ENCODE assay signal across 21 cellular contexts in genomic region chr4:103423261-103423660, GRCh38.
A peak's percentile ranks its signal among the peaks of the same experiment; 100 is the strongest.
DNase-seq lines count a peak whose midpoint lies in the region; ATAC-seq and TF ChIP-seq lines count a peak whose summit lies in the region.
"Had no signal": no experiment of that assay in that cellular context is flagged by ENCODE, and none has a peak within 500 bp of the region (broad histone marks: within the 10 kb centered on the region; RNA-seq: fewer than 3 reads in every experiment).

No MANE protein-coding gene starts in this region.

- no peak overlapping the region for H4K5ac ChIP-seq in H9 (ENCODE audit: insufficient read length, low read depth, low read length)

- no peaks in the 10 kb centered on the region for H3K4me1 ChIP-seq in mammary epithelial cell (ENCODE audit: insufficient read depth, low read length)
- H3K4me1 ChIP-seq in breast epithelium: no peaks in the 10 kb centered on the region
- H3K4me1 ChIP-seq in H9 (ENCODE audit: insufficient read depth, low read length): peaks cover 9% of the 10 kb centered on the region; the same call in 1 of the 2 replicates
- peaks cover 14% of the 10 kb centered on the region for H3K4me1 ChIP-seq in skeletal muscle satellite cell (ENCODE audit: control insufficient read depth, insufficient read depth, low read length)
- H3K4me1 ChIP-seq: BE2C had no signal

- peaks cover 21 to 26% (median 24%) of the 10 kb centered on the region in 3 experiments for H3K36me3 Mint-ChIP-seq in H9 (ENCODE audit: insufficient read depth in 1 of 3, low read depth in 3 of 3)
- no peaks in the 10 kb centered on the region for H3K36me3 Mint-ChIP-seq in activated CD4-positive, alpha-beta memory T cell treated with anti-CD3 and anti-CD28 coated beads, Interleukin-2, amount 10 ng/mL, durations not matched to agents 7 days and 5 days (ENCODE audit: low read depth)
- H3K36me3 Mint-ChIP-seq: CD4-positive, CD25-positive, alpha-beta regulatory T cell; CD8-positive, alpha-beta memory T cell had no signal

- no peak overlapping the region for H3K56ac ChIP-seq in H9 (ENCODE audit: insufficient read length, low read depth, low read length)

- H2AK5ac ChIP-seq in H9 (ENCODE audit: insufficient read length, low read length): no peak overlapping the region

- H3K9me3 Mint-ChIP-seq in H9: peaks cover 18 to 22% of the 10 kb centered on the region in 2 experiments
- H3K9me3 Mint-ChIP-seq in activated CD4-positive, alpha-beta memory T cell treated with anti-CD3 and anti-CD28 coated beads, Interleukin-2, amount 10 ng/mL, durations not matched to agents 7 days and 5 days: no peaks in the 10 kb centered on the region
- H3K9me3 Mint-ChIP-seq: CD8-positive, alpha-beta memory T cell; HFFc6 had no signal

- CTCF ChIA-PET in mammary epithelial cell (lab: Charles Lee; ENCODE audit: low non-redundant PET): no interaction called here
- CTCF ChIA-PET in activated CD4-positive, alpha-beta memory T cell treated with anti-CD3 and anti-CD28 coated beads, Interleukin-2, amount 10 ng/mL, durations not matched to agents 7 days and 5 days (lab: Charles Lee): no interaction called here

- POLR2A ChIA-PET in activated CD4-positive, alpha-beta memory T cell treated with anti-CD3 and anti-CD28 coated beads, Interleukin-2, amount 10 ng/mL, durations not matched to agents 7 days and 5 days (lab: Charles Lee): no interaction called here

- H2AFZ ChIP-seq in mammary epithelial cell (ENCODE audit: low read depth, low read length) (peak overlapping the region; percentile 10), H9 (ENCODE audit: low read length) (no peak overlapping the region)

- H3K79me1 ChIP-seq in H9 (ENCODE audit: insufficient read depth, low read depth, low read length, poor library complexity, severe bottlenecking): no peaks in the 10 kb centered on the region

- no peaks in the 10 kb centered on the region for H3K23me2 ChIP-seq in H9 (ENCODE audit: insufficient read length, low read depth, low read length, poor library complexity, severe bottlenecking)

- no peak overlapping the region for H3K4me3 Mint-ChIP-seq in H9
- H3K4me3 Mint-ChIP-seq in activated CD4-positive, alpha-beta memory T cell treated with anti-CD3 and anti-CD28 coated beads, Interleukin-2, amount 10 ng/mL, durations not matched to agents 7 days and 5 days: no peak overlapping the region
- H3K4me3 Mint-ChIP-seq: CD4-positive, CD25-positive, alpha-beta regulatory T cell; CD8-positive, alpha-beta memory T cell; HFFc6 had no signal

- H3K18ac ChIP-seq in H9 (ENCODE audit: insufficient read length, low read depth, low read length): no peak overlapping the region

- TF ChIP-seq CTCF in mammary epithelial cell (conservative IDR thresholded peaks at IDR 0.05 in 1 of 2, IDR thresholded peaks at IDR 0.05 in 1 of 2; ENCODE audit: extremely low read depth in 1 of 2, insufficient read depth in 1 of 2, low read depth in 1 of 2, low read length in 2 of 2) (no peak), breast epithelium (IDR thresholded peaks at IDR 0.05) (no peak), H9 (conservative IDR thresholded peaks at IDR 0.05) (no peak)

- intact Hi-C loops in mammary epithelial cell (cut with micrococcal nuclease) (no loop called here), breast epithelium (cut with DNase I; ENCODE audit: low total_unique reads) (no loop called here)

- no peak for TF ChIP-seq POLR2A in breast epithelium (IDR thresholded peaks at IDR 0.05)

- H3K27me3 Mint-ChIP-seq in H9 (ENCODE audit: low read depth): no peaks in the 10 kb centered on the region; the same call in 1 of the 2 replicates
- no peaks in the 10 kb centered on the region for H3K27me3 Mint-ChIP-seq in activated CD4-positive, alpha-beta memory T cell treated with anti-CD3 and anti-CD28 coated beads, Interleukin-2, amount 10 ng/mL, durations not matched to agents 7 days and 5 days
- H3K27me3 Mint-ChIP-seq: CD4-positive, CD25-positive, alpha-beta regulatory T cell; CD8-positive, alpha-beta memory T cell had no signal

- H3K27ac ChIP-seq in mammary epithelial cell (ENCODE audit: insufficient read depth, low read depth, low read length) (no peak overlapping the region), breast epithelium (no peak overlapping the region), H9 (ENCODE audit: insufficient read length, low read depth, low read length) (no peak overlapping the region)

- H2BK120ac ChIP-seq in H9 (ENCODE audit: low read depth, low read length, poor library complexity, severe bottlenecking): no peak overlapping the region

- H3K4me3 ChIP-seq in mammary epithelial cell (replicated peaks in 1 of 3; ENCODE audit: insufficient read depth in 1 of 3, low read depth in 2 of 3, low read length in 3 of 3): no peak overlapping the region
- H3K4me3 ChIP-seq in breast epithelium: no peak overlapping the region
- no peak overlapping the region for H3K4me3 ChIP-seq in skeletal muscle satellite cell (ENCODE audit: low read length)
- H3K4me3 ChIP-seq: GM12878 had no signal

- H3K23ac ChIP-seq in H9 (ENCODE audit: insufficient read length, low read depth, low read length): no peak overlapping the region

- H3K9me3 ChIP-seq in mammary epithelial cell (replicated peaks; ENCODE audit: insufficient read depth, low read length): no peaks in the 10 kb centered on the region
- no peaks in the 10 kb centered on the region for H3K9me3 ChIP-seq in breast epithelium
- H3K9me3 ChIP-seq in H9 (ENCODE audit: control insufficient read depth, low read depth, low read length): no peaks in the 10 kb centered on the region
- no peaks in the 10 kb centered on the region for H3K9me3 ChIP-seq in skeletal muscle satellite cell (replicated peaks; ENCODE audit: low read length)
- H3K9me3 ChIP-seq: BE2C had no signal

- no peak overlapping the region for H3T11ph ChIP-seq in H9 (ENCODE audit: low read length)

- in situ Hi-C loops in mammary epithelial cell (cut with MboI; ENCODE audit: low sequenced_read_pairs in 2 of 2): no loop called here

- H3K14ac ChIP-seq in H9 (ENCODE audit: insufficient read depth, low read length): no peak overlapping the region

- H3K36me3 ChIP-seq in mammary epithelial cell (ENCODE audit: insufficient read depth, low read length) (no peaks in the 10 kb centered on the region), breast epithelium (no peaks in the 10 kb centered on the region), skeletal muscle satellite cell (ENCODE audit: insufficient read depth, low read length) (no peaks in the 10 kb centered on the region)
- H3K36me3 ChIP-seq: BE2C had no signal

- H3K4me2 ChIP-seq in mammary epithelial cell (ENCODE audit: insufficient read depth, low read depth, low read length): no peak overlapping the region
- no peak overlapping the region for H3K4me2 ChIP-seq in H9 (ENCODE audit: insufficient read depth, insufficient read length, low read length)
- no peak overlapping the region for H3K4me2 ChIP-seq in skeletal muscle satellite cell (ENCODE audit: low read length)

- no peak overlapping the region for H3K9ac ChIP-seq in mammary epithelial cell (ENCODE audit: insufficient read depth, low read length)
- H3K9ac ChIP-seq in H9 (ENCODE audit: extremely low read depth, insufficient read length, low read length): no peak overlapping the region
- peak overlapping the region; percentile 22 for H3K9ac ChIP-seq in skeletal muscle satellite cell (ENCODE audit: low read depth, low read length)

- no peak overlapping the region for H2BK5ac ChIP-seq in H9 (ENCODE audit: insufficient read length, low read length)

- H3K79me2 ChIP-seq in mammary epithelial cell (ENCODE audit: insufficient read depth, low read length): no peaks in the 10 kb centered on the region
- H3K79me2 ChIP-seq in H9 (ENCODE audit: insufficient read depth, low read length): no peaks in the 10 kb centered on the region

- peaks cover 40 to 54% of the 10 kb centered on the region in 2 experiments for H3K4me1 Mint-ChIP-seq in H9
- no peaks in the 10 kb centered on the region for H3K4me1 Mint-ChIP-seq in activated CD4-positive, alpha-beta memory T cell treated with anti-CD3 and anti-CD28 coated beads, Interleukin-2, amount 10 ng/mL, durations not matched to agents 7 days and 5 days
- H3K4me1 Mint-ChIP-seq: CD4-positive, CD25-positive, alpha-beta regulatory T cell; CD8-positive, alpha-beta memory T cell had no signal

- dilution Hi-C loops in mammary epithelial cell (cut with HindIII; ENCODE audit: low sequenced_read_pairs): no loop called here

- H4K91ac ChIP-seq in H9 (ENCODE audit: insufficient read length, low read depth, low read length): no peak overlapping the region

- no peak overlapping the region for H4K8ac ChIP-seq in H9 (replicated peaks; ENCODE audit: insufficient read length, low read depth, low read length)

- no peak overlapping the region for H2BK15ac ChIP-seq in H9 (ENCODE audit: low read depth, low read length)

- ATAC-seq in left lobe of liver (peak; percentile 58), HG02852 (IDR thresholded peaks at IDR 0.05; ENCODE audit: unreplicated experiment) (no peak), HG03457 (IDR thresholded peaks at IDR 0.05; ENCODE audit: unreplicated experiment) (no peak)
- ATAC-seq: GM12878, HCT116 had no signal

- DNase-seq in mammary epithelial cell (no peak), breast epithelium (ENCODE audit: low spot score in 2 of 2) (no peak), H9 (no peak), left lobe of liver (ENCODE audit: low spot score) (peak; percentile 58)
- no peak for DNase-seq in activated CD4-positive, alpha-beta memory T cell treated with anti-CD3 and anti-CD28 coated beads, Interleukin-2, amount 10 ng/mL, durations not matched to agents 7 days and 5 days
- DNase-seq: ACHN; BE2C; C1 segment of cervical spinal cord; CD4-positive, CD25-positive, alpha-beta regulatory T cell; CD8-positive, alpha-beta memory T cell; COR-L47; DMS 273 treated with DMSO at 0.1 percent for 48 hours; DMS53; DND-41; EL; HFFc6 had no signal

- H2BK20ac ChIP-seq in H9 (ENCODE audit: low read depth, low read length, poor library complexity, severe bottlenecking): no peak overlapping the region

- no peaks in the 10 kb centered on the region for H3K27me3 ChIP-seq in mammary epithelial cell (ENCODE audit: insufficient read depth, low read length)
- no peaks in the 10 kb centered on the region for H3K27me3 ChIP-seq in breast epithelium
- no peaks in the 10 kb centered on the region for H3K27me3 ChIP-seq in H9 (ENCODE audit: insufficient read depth, low read length)
- H3K27me3 ChIP-seq in skeletal muscle satellite cell (ENCODE audit: control insufficient read depth, insufficient read depth, low read length): no peaks in the 10 kb centered on the region
- H3K27me3 ChIP-seq: BE2C had no signal

- H4K20me1 ChIP-seq in mammary epithelial cell (ENCODE audit: insufficient read depth, low read length) (no peaks in the 10 kb centered on the region), H9 (ENCODE audit: control insufficient read depth, insufficient read depth, insufficient read length) (no peaks in the 10 kb centered on the region)

- H2BK12ac ChIP-seq in H9 (ENCODE audit: insufficient read length, low read depth, low read length): peak overlapping the region; percentile 33

- no TSS peak for BruUV-seq in mammary epithelial cell (replicated peaks; lab: Mats Ljungman, UMichigan)

- no peak overlapping the region for H3K4ac ChIP-seq in H9 (ENCODE audit: low read depth, low read length)

- WGBS in mammary epithelial cell (ENCODE audit: low coverage, missing lambda C conversion rate): 83% methylated on average over 2 of the region's 2 CpGs
- no CpG with 5 or more reads among the region's 2 CpGs for WGBS in H9 (ENCODE audit: extremely low coverage, insufficient read length, low lambda C conversion rate)

- peak overlapping the region in 1 of 3 experiments; percentile 44; a peak in 1 of 7 replicates for H3K27ac Mint-ChIP-seq in H9
- H3K27ac Mint-ChIP-seq in activated CD4-positive, alpha-beta memory T cell treated with anti-CD3 and anti-CD28 coated beads, Interleukin-2, amount 10 ng/mL, durations not matched to agents 7 days and 5 days: no peak overlapping the region
- H3K27ac Mint-ChIP-seq: CD4-positive, CD25-positive, alpha-beta regulatory T cell; CD8-positive, alpha-beta memory T cell had no signal
